Comparison of ENCODE assay signal across 1 cellular context in genomic region chr5:116492776-116493175, GRCh38.
TF ChIP-seq lines count a peak whose summit lies in the region.

No MANE protein-coding gene starts in this region.

TF ChIP-seq in GM23338, 12 proteins besides CTCF, POLR2A, EP300 and RAD21 (continued from another document):
- TF ChIP-seq CREB1 (CRISPR knock-in tag; IDR thresholded peaks at IDR 0.05; ENCODE audit: low read depth) (no peak), ZNF114 (CRISPR knock-in tag; IDR thresholded peaks at IDR 0.05) (no peak), POLR2AphosphoS5 (IDR thresholded peaks at IDR 0.05; ENCODE audit: low read depth) (peak; percentile 32; the same call in 1 of the 2 replicates), ETS1 (IDR thresholded peaks at IDR 0.05) (no peak), JUNB (IDR thresholded peaks at IDR 0.05; ENCODE audit: unreplicated experiment) (no peak)
